ENCODE assay signal across 1 cellular context in genomic region chr6:158150701-158151100, GRCh38.
TF ChIP-seq lines count a peak whose summit lies in the region.

No MANE protein-coding gene starts in this region.

TF ChIP-seq in A549, 52 proteins besides CTCF, POLR2A, EP300 and RAD21 (continued from another document):
- no peak for TF ChIP-seq KDM5A (IDR thresholded peaks at IDR 0.05)
